1 cellular context compared by ENCODE assay signal in the genomic region with DNA sequence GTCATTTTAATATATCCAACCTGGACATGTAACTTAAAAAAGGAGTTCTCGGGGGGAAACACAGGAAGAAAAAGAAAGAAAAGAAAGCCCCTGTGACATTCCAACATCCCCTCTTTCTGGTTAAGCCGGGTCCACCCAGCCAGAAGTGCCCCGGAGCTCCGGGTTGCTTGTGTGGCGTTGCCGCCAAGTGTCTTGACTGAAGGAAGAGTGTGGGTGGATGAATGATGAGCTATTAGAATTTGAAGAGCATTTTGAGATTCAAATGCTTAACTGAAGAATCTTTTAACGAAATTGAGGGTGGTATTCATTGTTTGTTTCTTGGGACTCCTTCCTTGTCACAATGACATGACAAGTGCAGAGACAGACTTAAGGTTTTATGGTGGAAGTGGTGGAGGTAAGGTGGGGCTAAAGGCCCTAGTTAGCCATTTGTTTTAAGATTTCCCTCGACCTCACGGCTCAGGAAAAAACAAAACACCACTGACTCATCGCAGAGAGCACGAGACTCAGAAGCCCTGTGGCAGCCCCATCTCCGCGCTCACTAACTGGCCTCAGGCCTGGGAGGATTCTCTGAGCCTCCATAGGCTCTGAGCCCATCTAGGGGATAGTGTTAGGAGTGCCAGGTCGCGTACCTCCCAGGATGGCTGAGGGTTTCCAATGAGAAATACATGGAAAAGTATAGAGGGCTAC.
TF ChIP-seq lines count a peak whose summit lies in the region.

No MANE protein-coding gene starts in this region.

TF ChIP-seq in GM23338, 12 proteins besides CTCF, POLR2A, EP300 and RAD21 (continued from another document):
- TF ChIP-seq, protein P1, sequence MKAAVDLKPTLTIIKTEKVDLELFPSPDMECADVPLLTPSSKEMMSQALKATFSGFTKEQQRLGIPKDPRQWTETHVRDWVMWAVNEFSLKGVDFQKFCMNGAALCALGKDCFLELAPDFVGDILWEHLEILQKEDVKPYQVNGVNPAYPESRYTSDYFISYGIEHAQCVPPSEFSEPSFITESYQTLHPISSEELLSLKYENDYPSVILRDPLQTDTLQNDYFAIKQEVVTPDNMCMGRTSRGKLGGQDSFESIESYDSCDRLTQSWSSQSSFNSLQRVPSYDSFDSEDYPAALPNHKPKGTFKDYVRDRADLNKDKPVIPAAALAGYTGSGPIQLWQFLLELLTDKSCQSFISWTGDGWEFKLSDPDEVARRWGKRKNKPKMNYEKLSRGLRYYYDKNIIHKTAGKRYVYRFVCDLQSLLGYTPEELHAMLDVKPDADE (IDR thresholded peaks at IDR 0.05) = no peak
- TF ChIP-seq NANOG (IDR thresholded peaks at IDR 0.05; ENCODE audit: borderline replicate concordance) (no peak), JUNB (IDR thresholded peaks at IDR 0.05; ENCODE audit: unreplicated experiment) (no peak), REST (IDR thresholded peaks at IDR 0.05; ENCODE audit: unreplicated experiment) (no peak), EZH2phosphoT487 (IDR thresholded peaks at IDR 0.05; ENCODE audit: unreplicated experiment) (no peak), CREB1 (CRISPR knock-in tag; IDR thresholded peaks at IDR 0.05; ENCODE audit: low read depth) (no peak), EZH2 (IDR thresholded peaks at IDR 0.05; ENCODE audit: low read depth, unreplicated experiment) (no peak), STAT1 (IDR thresholded peaks at IDR 0.05; ENCODE audit: unreplicated experiment) (no peak)
TF ChIP-seq in GM23338: peak in this region for 0.
